Comparison of ENCODE assay signal across 18 cellular contexts in genomic region chr3:16452265-16452664, GRCh38.
A peak's percentile ranks its signal among the peaks of the same experiment; 100 is the strongest.
DNase-seq lines count a peak whose midpoint lies in the region; ATAC-seq and TF ChIP-seq lines count a peak whose summit lies in the region.
"Had no signal": no experiment of that assay in that cellular context is flagged by ENCODE, and none has a peak within 500 bp of the region (broad histone marks: within the 10 kb centered on the region; RNA-seq: fewer than 3 reads in every experiment).

No MANE protein-coding gene starts in this region.

- WGBS in sigmoid colon, 2 donors, result 76 to 82% methylated on average over 4 of the region's 4 CpGs
- WGBS in aorta, 2 donors, result 93 to 97% methylated on average over 4 of the region's 4 CpGs

- H3K9ac ChIP-seq in fibroblast of lung (ENCODE audit: insufficient read depth, low read length), result no peak overlapping the region

- TF ChIP-seq POLR2A in sigmoid colon (IDR thresholded peaks at IDR 0.05), result no peak

- H3K79me2 ChIP-seq in fibroblast of lung (ENCODE audit: control insufficient read depth, insufficient read depth, low read length), result no peaks in the 10 kb centered on the region

- ATAC-seq in RWPE2 (ENCODE audit: low read depth) (peak; percentile 37; the same call in 1 of the 3 replicates), aorta (ENCODE audit: low FRiP score) (no peak)
- ATAC-seq: CD8-positive, alpha-beta T cell; left ventricle myocardium superior; naive thymus-derived CD8-positive, alpha-beta T cell had no signal

- H3K4me1 ChIP-seq in RWPE2 (ENCODE audit: insufficient read depth, poor library complexity, severe bottlenecking) (peaks cover 10% of the 10 kb centered on the region), fibroblast of lung (ENCODE audit: control insufficient read depth, extremely low read depth, insufficient read depth, low read length) (peaks cover 13% of the 10 kb centered on the region), sigmoid colon (peaks cover 0 to 24% (median 10%) of the 10 kb centered on the region in 4 donors), aorta (ENCODE audit: control insufficient read depth in 1 of 2, insufficient read depth in 2 of 2, low read length in 2 of 2) (peaks cover 9 to 11% of the 10 kb centered on the region in 2 donors)
- H3K4me1 ChIP-seq in effector memory CD4-positive, alpha-beta T cell (ENCODE audit: control insufficient read depth, insufficient read depth, low read length, poor library complexity, severe bottlenecking), result peaks cover 3% of the 10 kb centered on the region
- H3K4me1 ChIP-seq: prostate gland had no signal

- no peak overlapping the region for H2AFZ ChIP-seq in fibroblast of lung (ENCODE audit: low read length)

- DNase-seq in NCI-H1092 treated with DMSO at 0.1 percent for 48 hours (lab: John Stamatoyannopoulos, UW) (peak; percentile 14), NCI-H1092 (lab: John Stamatoyannopoulos, UW) (no peak), RWPE2 (ENCODE audit: low spot score) (no peak), fibroblast of lung (ENCODE audit: low read depth in 2 of 2) (peak; percentile 58 to 82), substantia nigra (lab: John Stamatoyannopoulos, UW) (no peak), sigmoid colon (no peak), aorta (no peak)
- DNase-seq in effector memory CD4-positive, alpha-beta T cell, result no peak
- DNase-seq: activated CD4-positive, alpha-beta T cell treated with anti-CD3 and anti-CD28 coated beads, Interleukin-2, amount 10 ng/mL, durations not matched to agents 24 days and 14 days; CD8-positive, alpha-beta T cell; left ventricle myocardium superior; naive thymus-derived CD8-positive, alpha-beta T cell; NCI-H1048; NCI-H345; stimulated activated CD4-positive, alpha-beta T cell treated with anti-CD3 and anti-CD28 coated beads, Interleukin-2, amount 100 ng/mL, for 24 hours; transverse colon had no signal

- TF ChIP-seq EP300 in sigmoid colon (IDR thresholded peaks at IDR 0.05), result no peak

- H3K27ac ChIP-seq in RWPE2 (ENCODE audit: poor library complexity, severe bottlenecking) (no peak overlapping the region), fibroblast of lung (ENCODE audit: insufficient read depth, low read length) (no peak overlapping the region), substantia nigra (ENCODE audit: low read depth, low read length, poor library complexity, severe bottlenecking) (no peak overlapping the region), sigmoid colon (no peak overlapping the region), aorta (ENCODE audit: low read depth in 1 of 2, low read length in 2 of 2) (no peak overlapping the region)
- H3K27ac ChIP-seq in effector memory CD4-positive, alpha-beta T cell (ENCODE audit: insufficient read depth, low read length, poor library complexity, severe bottlenecking), result no peak overlapping the region
- H3K27ac ChIP-seq: 22Rv1, prostate gland, transverse colon had no signal

- H3K4me3 ChIP-seq in RWPE2 (ENCODE audit: severe bottlenecking) (no peak overlapping the region), fibroblast of lung (replicated peaks in 1 of 4; ENCODE audit: control extremely low read depth in 1 of 4, insufficient read depth in 1 of 4, low read depth in 3 of 4, low read length in 4 of 4) (no peak overlapping the region), sigmoid colon (no peak overlapping the region), aorta (ENCODE audit: low read length in 2 of 2) (no peak overlapping the region)
- H3K4me3 ChIP-seq in effector memory CD4-positive, alpha-beta T cell (ENCODE audit: insufficient read depth, low read depth, low read length, poor library complexity, severe bottlenecking), result no peak overlapping the region
- H3K4me3 ChIP-seq: prostate gland, transverse colon had no signal

- no peaks in the 10 kb centered on the region for H4K20me1 ChIP-seq in fibroblast of lung (ENCODE audit: control insufficient read depth, extremely low read depth, insufficient read depth, low read length)

- H3K9me3 ChIP-seq in RWPE2 (ENCODE audit: severe bottlenecking) (no peaks in the 10 kb centered on the region), fibroblast of lung (ENCODE audit: control insufficient read depth, insufficient read depth, low read depth, low read length) (no peaks in the 10 kb centered on the region), sigmoid colon (no peaks in the 10 kb centered on the region), aorta (ENCODE audit: control insufficient read depth, low read length) (no peaks in the 10 kb centered on the region)
- no peaks in the 10 kb centered on the region for H3K9me3 ChIP-seq in effector memory CD4-positive, alpha-beta T cell (ENCODE audit: control insufficient read depth, low read length)
- H3K9me3 ChIP-seq: prostate gland, transverse colon had no signal

- H3K27me3 ChIP-seq in RWPE2 (ENCODE audit: insufficient read depth, poor library complexity, severe bottlenecking) (no peaks in the 10 kb centered on the region), fibroblast of lung (ENCODE audit: control insufficient read depth, insufficient read depth, low read length) (no peaks in the 10 kb centered on the region), sigmoid colon (no peaks in the 10 kb centered on the region), aorta (ENCODE audit: control insufficient read depth in 1 of 2, insufficient read depth in 2 of 2, low read length in 1 of 2) (no peaks in the 10 kb centered on the region)
- no peaks in the 10 kb centered on the region for H3K27me3 ChIP-seq in effector memory CD4-positive, alpha-beta T cell (replicated peaks; ENCODE audit: control insufficient read depth, insufficient read depth, low read length, poor library complexity, severe bottlenecking)
- H3K27me3 ChIP-seq: transverse colon had no signal

- H3K4me2 ChIP-seq in fibroblast of lung (ENCODE audit: extremely low read depth, insufficient read depth, low read length), result peak overlapping the region; percentile 58

- intact Hi-C loops in sigmoid colon (cut with DNase I), result no loop called here
- intact Hi-C loops in aorta (cut with DNase I), result no loop called here

- no peaks in the 10 kb centered on the region for H3K36me3 ChIP-seq in RWPE2 (ENCODE audit: low read depth)
- H3K36me3 ChIP-seq in fibroblast of lung (ENCODE audit: control insufficient read depth, insufficient read depth, low read length), result no peaks in the 10 kb centered on the region
- H3K36me3 ChIP-seq in effector memory CD4-positive, alpha-beta T cell (ENCODE audit: control insufficient read depth, insufficient read depth, low read length), result peaks cover 2% of the 10 kb centered on the region
- no peaks in the 10 kb centered on the region for H3K36me3 ChIP-seq in sigmoid colon
- H3K36me3 ChIP-seq in aorta (ENCODE audit: control insufficient read depth in 1 of 2, insufficient read depth in 2 of 2, low read length in 1 of 2), result no peaks in the 10 kb centered on the region
- H3K36me3 ChIP-seq: prostate gland, transverse colon had no signal

- TF ChIP-seq CTCF in RWPE2 (IDR thresholded peaks at IDR 0.05; ENCODE audit: poor library complexity, severe bottlenecking) (no peak), fibroblast of lung (conservative IDR thresholded peaks at IDR 0.05 in 1 of 2, IDR thresholded peaks at IDR 0.05 in 1 of 2; ENCODE audit: low read depth in 1 of 2, low read length in 2 of 2) (no peak), sigmoid colon (IDR thresholded peaks at IDR 0.05) (no peak)

Comparison
In these comparisons a context has a peak if more than half of its experiments do, and no peak if none do; other contexts are left out.
1. DNase-seq: peak in NCI-H1092 treated with DMSO at 0.1 percent for 48 hours (single experiment) and fibroblast of lung (2 of 2); none in NCI-H1092 (single experiment), RWPE2 (single experiment), effector memory CD4-positive, alpha-beta T cell (0 of 3), substantia nigra (0 of 49), sigmoid colon (single experiment) and aorta (0 of 2).